9 cellular contexts compared by ENCODE assay signal in the genomic region with DNA sequence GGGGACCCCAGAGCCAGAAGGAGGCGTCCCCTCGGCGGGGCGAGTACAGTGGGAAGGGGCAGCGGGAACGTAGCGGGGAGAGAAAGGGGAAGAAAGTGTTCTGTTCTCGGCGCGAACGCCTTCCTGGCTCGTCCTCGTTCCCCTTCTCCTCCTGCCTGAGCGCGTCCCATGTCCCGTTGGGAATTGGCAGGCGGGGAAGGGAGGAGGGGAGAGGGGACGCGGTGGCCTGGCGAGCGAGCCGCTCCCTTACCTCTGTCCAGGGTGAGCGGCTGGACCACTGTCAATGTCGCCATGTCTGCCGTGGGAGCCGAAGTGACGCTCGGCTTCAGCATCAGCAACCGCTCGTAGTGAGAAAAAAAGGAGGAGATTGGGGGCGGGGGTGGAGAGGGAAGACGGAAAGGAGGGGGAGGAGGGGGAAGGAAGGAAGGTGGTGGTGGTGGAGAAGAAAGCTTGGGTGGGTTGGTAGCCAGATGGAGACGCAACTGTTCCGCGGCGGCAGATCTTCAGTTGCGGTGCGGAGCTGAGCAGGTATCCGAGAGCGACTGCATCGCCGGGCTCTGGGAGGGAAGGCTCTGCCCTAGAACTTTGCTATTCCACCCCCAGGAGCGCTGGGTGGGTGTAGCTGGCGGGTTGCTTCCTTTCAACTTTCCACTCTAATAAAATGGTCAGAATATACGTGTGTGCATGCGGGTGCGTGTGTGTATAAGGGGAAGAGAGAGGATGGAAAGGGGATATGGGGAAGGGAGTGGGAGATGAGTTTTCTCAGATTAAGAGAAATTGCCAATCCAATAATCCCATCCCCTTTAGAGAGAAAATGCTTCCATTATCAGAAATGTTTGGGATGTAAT. TPM values are rescaled to one million over a fixed set of nuclear protein-coding genes. Genes with fewer than 3 reads are reported as not detected.
DNase-seq lines count a peak whose midpoint lies in the region; ATAC-seq and TF ChIP-seq lines count a peak whose summit lies in the region.
"Had no signal": no experiment of that assay in that cellular context is flagged by ENCODE, and none has a peak within 500 bp of the region (broad histone marks: within the 10 kb centered on the region; RNA-seq: fewer than 3 reads in every experiment).

A gene with protein sequence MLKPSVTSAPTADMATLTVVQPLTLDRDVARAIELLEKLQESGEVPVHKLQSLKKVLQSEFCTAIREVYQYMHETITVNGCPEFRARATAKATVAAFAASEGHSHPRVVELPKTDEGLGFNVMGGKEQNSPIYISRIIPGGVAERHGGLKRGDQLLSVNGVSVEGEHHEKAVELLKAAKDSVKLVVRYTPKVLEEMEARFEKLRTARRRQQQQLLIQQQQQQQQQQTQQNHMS (minus strand): TSS at position 544 of the 848 bp plus-strand sequence. CDS start 212 bp downstream, at position 332.

- CTCF ChIA-PET in T-cell (lab: Charles Lee), result no interaction called here

- H3K27ac Mint-ChIP-seq in T-cell, result no peak within 1 kb of the TSS

- H3K9me3 ChIP-seq in effector memory CD4-positive, alpha-beta T cell (ENCODE audit: control insufficient read depth, low read length), result no peaks in the 10 kb centered on the region

- peaks cover 2 to 23% (median 9%) of the 10 kb centered on the region in 3 donors for H3K9me3 Mint-ChIP-seq in T-cell

- H3K36me3 Mint-ChIP-seq in T-cell, result no peaks in the 10 kb centered on the region

- H3K27me3 ChIP-seq in effector memory CD4-positive, alpha-beta T cell (replicated peaks; ENCODE audit: control insufficient read depth, insufficient read depth, low read length, poor library complexity, severe bottlenecking), result peaks cover 7% of the 10 kb centered on the region

- TF ChIP-seq CTCF in GM12875 (IDR thresholded peaks at IDR 0.05; ENCODE audit: borderline replicate concordance, insufficient read depth, low read depth, low read length) (no peak), cardiac fibroblast (IDR thresholded peaks at IDR 0.05; ENCODE audit: low read depth, low read length) (no peak), subcutaneous adipose tissue (IDR thresholded peaks at IDR 0.05; ENCODE audit: low read depth) (no peak)

- no peak within 1 kb of the TSS for H3K27ac ChIP-seq in effector memory CD4-positive, alpha-beta T cell (ENCODE audit: insufficient read depth, low read length, poor library complexity, severe bottlenecking)

- DNase-seq in NCI-H2107 (lab: John Stamatoyannopoulos, UW) (peak; percentile 44), cardiac fibroblast (ENCODE audit: low read depth in 2 of 2) (peak; percentile 35 to 54), kidney tubule cell (ENCODE audit: low spot score) (peak; percentile 26), T-cell (no peak)
- DNase-seq in effector memory CD4-positive, alpha-beta T cell, result no peak

- peak; percentile 23 for ATAC-seq in HG02571 (IDR thresholded peaks at IDR 0.05; ENCODE audit: unreplicated experiment)
- ATAC-seq in T-cell (replicated peaks in 1 of 4), result no peak

- peak within 1 kb of the TSS; percentile 96 for H3K4me3 ChIP-seq in GM12875 (ENCODE audit: low read depth, low read length)
- H3K4me3 ChIP-seq in cardiac fibroblast (replicated peaks in 1 of 2; ENCODE audit: low read depth in 2 of 2, low read length in 2 of 2), result peak within 1 kb of the TSS; percentile 72 to 76
- no peak within 1 kb of the TSS for H3K4me3 ChIP-seq in effector memory CD4-positive, alpha-beta T cell (ENCODE audit: insufficient read depth, low read depth, low read length, poor library complexity, severe bottlenecking)

- H3K27me3 Mint-ChIP-seq in T-cell, result peaks cover 10 to 28% of the 10 kb centered on the region in 2 donors

- no peak within 1 kb of the TSS for H3K4me3 Mint-ChIP-seq in T-cell

- POLR2A ChIA-PET in T-cell (lab: Charles Lee), result no interaction called here

- H3K36me3 ChIP-seq in effector memory CD4-positive, alpha-beta T cell (ENCODE audit: control insufficient read depth, insufficient read depth, low read length), result no peaks in the 10 kb centered on the region

- H3K4me1 Mint-ChIP-seq in T-cell, result no peaks in the 10 kb centered on the region

- H3K4me1 ChIP-seq in effector memory CD4-positive, alpha-beta T cell (ENCODE audit: control insufficient read depth, insufficient read depth, low read length, poor library complexity, severe bottlenecking), result no peaks in the 10 kb centered on the region

RNA-seq across cellular contexts. Expression of the gene that starts here (rescaled TPM):
- total RNA-seq in subcutaneous adipose tissue (10 to 100 TPM; 11.1 to 14.4 (median 12.5) TPM), T-cell (under 1 TPM in 2 of 5 donors, not detected in 3; 0.03 to 0.12 TPM)
- total RNA-seq: activated CD8-positive, alpha-beta memory T cell treated with anti-CD3 and anti-CD28 coated beads for 36 hours had no signal

Comparison
In these comparisons a context has a peak if more than half of its experiments do, and no peak if none do; other contexts are left out.
1. RNA of the gene that starts here (total RNA-seq): 11.1 to 14.4 TPM in subcutaneous adipose tissue; 0.03 to 0.12 TPM in T-cell; every median in the first group is over 10 times any median in the second.
2. DNase-seq: peak in NCI-H2107 (single experiment), cardiac fibroblast (2 of 2) and kidney tubule cell (single experiment); none in T-cell (0 of 34) and effector memory CD4-positive, alpha-beta T cell (0 of 3).